Comparison of ENCODE assay signal across 1 cellular context in genomic region chr6:156994215-156995076, GRCh38.
TF ChIP-seq lines count a peak whose summit lies in the region.

No MANE protein-coding gene starts in this region.

TF ChIP-seq in SK-N-SH treated with all-trans-retinoic acid at 6 μM for 48 hours, 23 proteins besides CTCF, POLR2A, EP300 and RAD21:
- no peak for TF ChIP-seq TSHZ2 (CRISPR knock-in tag; IDR thresholded peaks at IDR 0.05)
- TF ChIP-seq GLIS3 (CRISPR knock-in tag; IDR thresholded peaks at IDR 0.05) = no peak
- TF ChIP-seq BACH2 (CRISPR knock-in tag; IDR thresholded peaks at IDR 0.05; ENCODE audit: borderline replicate concordance) = no peak
- no peak for TF ChIP-seq ZFP3 (CRISPR knock-in tag; IDR thresholded peaks at IDR 0.05)
- TF ChIP-seq ESRRG (CRISPR knock-in tag; IDR thresholded peaks at IDR 0.05) = no peak
- no peak for TF ChIP-seq CSRNP3 (CRISPR knock-in tag; IDR thresholded peaks at IDR 0.05)
- no peak for TF ChIP-seq ZFP30 (CRISPR knock-in tag; IDR thresholded peaks at IDR 0.05)
- TF ChIP-seq, protein P1, sequence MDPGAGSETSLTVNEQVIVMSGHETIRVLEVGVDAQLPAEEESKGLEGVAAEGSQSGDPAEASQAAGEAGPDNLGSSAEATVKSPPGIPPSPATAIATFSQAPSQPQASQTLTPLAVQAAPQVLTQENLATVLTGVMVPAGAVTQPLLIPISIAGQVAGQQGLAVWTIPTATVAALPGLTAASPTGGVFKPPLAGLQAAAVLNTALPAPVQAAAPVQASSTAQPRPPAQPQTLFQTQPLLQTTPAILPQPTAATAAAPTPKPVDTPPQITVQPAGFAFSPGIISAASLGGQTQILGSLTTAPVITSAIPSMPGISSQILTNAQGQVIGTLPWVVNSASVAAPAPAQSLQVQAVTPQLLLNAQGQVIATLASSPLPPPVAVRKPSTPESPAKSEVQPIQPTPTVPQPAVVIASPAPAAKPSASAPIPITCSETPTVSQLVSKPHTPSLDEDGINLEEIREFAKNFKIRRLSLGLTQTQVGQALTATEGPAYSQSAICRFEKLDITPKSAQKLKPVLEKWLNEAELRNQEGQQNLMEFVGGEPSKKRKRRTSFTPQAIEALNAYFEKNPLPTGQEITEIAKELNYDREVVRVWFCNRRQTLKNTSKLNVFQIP (CRISPR knock-in tag; IDR thresholded peaks at IDR 0.05; ENCODE audit: borderline replicate concordance, low read depth) = no peak
- TF ChIP-seq RARB (CRISPR knock-in tag; IDR thresholded peaks at IDR 0.05) = no peak
- no peak for TF ChIP-seq TOX (CRISPR knock-in tag; IDR thresholded peaks at IDR 0.05; ENCODE audit: borderline replicate concordance)
- no peak for TF ChIP-seq SNAI2 (CRISPR knock-in tag; IDR thresholded peaks at IDR 0.05)
- no peak for TF ChIP-seq CREB5 (CRISPR knock-in tag; IDR thresholded peaks at IDR 0.05; ENCODE audit: low read depth)
- TF ChIP-seq, protein P2, sequence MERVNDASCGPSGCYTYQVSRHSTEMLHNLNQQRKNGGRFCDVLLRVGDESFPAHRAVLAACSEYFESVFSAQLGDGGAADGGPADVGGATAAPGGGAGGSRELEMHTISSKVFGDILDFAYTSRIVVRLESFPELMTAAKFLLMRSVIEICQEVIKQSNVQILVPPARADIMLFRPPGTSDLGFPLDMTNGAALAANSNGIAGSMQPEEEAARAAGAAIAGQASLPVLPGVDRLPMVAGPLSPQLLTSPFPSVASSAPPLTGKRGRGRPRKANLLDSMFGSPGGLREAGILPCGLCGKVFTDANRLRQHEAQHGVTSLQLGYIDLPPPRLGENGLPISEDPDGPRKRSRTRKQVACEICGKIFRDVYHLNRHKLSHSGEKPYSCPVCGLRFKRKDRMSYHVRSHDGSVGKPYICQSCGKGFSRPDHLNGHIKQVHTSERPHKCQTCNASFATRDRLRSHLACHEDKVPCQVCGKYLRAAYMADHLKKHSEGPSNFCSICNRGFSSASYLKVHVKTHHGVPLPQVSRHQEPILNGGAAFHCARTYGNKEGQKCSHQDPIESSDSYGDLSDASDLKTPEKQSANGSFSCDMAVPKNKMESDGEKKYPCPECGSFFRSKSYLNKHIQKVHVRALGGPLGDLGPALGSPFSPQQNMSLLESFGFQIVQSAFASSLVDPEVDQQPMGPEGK (CRISPR knock-in tag; IDR thresholded peaks at IDR 0.05; ENCODE audit: borderline replicate concordance) = no peak
- no peak for TF ChIP-seq ISL1 (CRISPR knock-in tag; IDR thresholded peaks at IDR 0.05)
- no peak for TF ChIP-seq PPARA (CRISPR knock-in tag; IDR thresholded peaks at IDR 0.05; ENCODE audit: borderline replicate concordance)
- no peak for TF ChIP-seq CSDC2 (CRISPR knock-in tag; IDR thresholded peaks at IDR 0.05)
